In the genomic region with DNA sequence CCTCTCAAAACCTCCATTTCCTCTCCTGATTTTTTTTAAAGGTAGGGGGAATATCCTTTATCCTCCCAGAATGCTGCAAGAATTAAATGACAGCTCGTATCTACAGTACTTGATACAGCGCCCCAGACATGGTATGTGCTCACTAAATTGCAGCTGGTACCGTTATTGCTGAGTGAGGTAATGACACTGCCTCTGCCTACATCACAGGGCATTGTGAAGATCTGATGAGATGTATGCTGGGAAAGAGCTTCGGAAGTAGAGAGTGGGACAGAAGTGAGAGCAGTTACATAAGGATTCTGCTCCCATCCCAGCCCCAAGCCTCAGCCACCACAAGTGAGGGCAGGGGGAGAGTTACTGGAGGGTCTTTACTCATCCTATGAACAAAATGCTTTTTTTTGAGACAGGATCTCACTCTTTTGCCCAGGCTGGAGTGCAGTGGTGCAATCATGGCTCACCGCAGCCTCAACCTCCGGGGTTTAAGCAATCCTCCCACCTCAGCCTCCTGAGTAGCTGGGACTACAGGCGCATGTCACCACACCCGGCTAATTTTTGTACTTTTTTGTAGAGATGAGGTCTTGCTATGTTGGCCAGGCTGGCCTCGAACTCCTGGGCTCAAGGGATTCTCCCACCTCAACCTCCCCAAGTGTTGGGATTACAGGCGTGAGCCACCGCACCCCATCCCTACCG, we compare ENCODE assay signal across 11 cellular contexts. TPM values are rescaled to one million over a fixed set of nuclear protein-coding genes. Genes with fewer than 3 reads are reported as not detected.
DNase-seq lines count a peak whose midpoint lies in the region; ATAC-seq and TF ChIP-seq lines count a peak whose summit lies in the region.
"Had no signal": no experiment of that assay in that cellular context is flagged by ENCODE, and none has a peak within 500 bp of the region (broad histone marks: within the 10 kb centered on the region; RNA-seq: fewer than 3 reads in every experiment).

No MANE protein-coding gene starts in this region.

- no peak overlapping the region for H3K27ac ChIP-seq in OCI-LY7 (ENCODE audit: low read depth, low read length, poor library complexity, severe bottlenecking)
- H3K27ac ChIP-seq: epithelial cell of prostate had no signal

- intact Hi-C loops in OCI-LY7 (cut with micrococcal nuclease; ENCODE audit: unreplicated experiment) = no loop called here

- POLR2A ChIA-PET in OCI-LY7 (lab: Charles Lee) = no interaction called here

- CTCF ChIA-PET in OCI-LY7 (lab: Charles Lee; ENCODE audit: unreplicated experiment) = no interaction called here

- H3K36me3 ChIP-seq in OCI-LY7 (ENCODE audit: insufficient read depth, low read length) = peaks cover 48% of the 10 kb centered on the region

- peak overlapping the region; percentile 93 for H3K4me3 Mint-ChIP-seq in T-helper 1 cell treated with Interleukin-12 subunit alpha and Interleukin-12 subunit beta and Interleukin-4 antibody, amounts not matched to agents 30 μg/mL and 1 μg/mL, for 36 hours
- H3K4me3 Mint-ChIP-seq in endothelial cell (ENCODE audit: unreplicated experiment) = peak overlapping the region; percentile 99

- no peak for TF ChIP-seq CTCF in OCI-LY7 (conservative IDR thresholded peaks at IDR 0.05; ENCODE audit: low read length)
- no peak for TF ChIP-seq CTCF in endothelial cell (IDR thresholded peaks at IDR 0.05; ENCODE audit: unreplicated experiment)

- H3K36me3 Mint-ChIP-seq in T-helper 1 cell treated with Interleukin-12 subunit alpha and Interleukin-12 subunit beta and Interleukin-4 antibody, amounts not matched to agents 30 μg/mL and 1 μg/mL, for 36 hours (ENCODE audit: low read depth) = peaks cover 2% of the 10 kb centered on the region
- H3K36me3 Mint-ChIP-seq in endothelial cell (ENCODE audit: low read depth, unreplicated experiment) = peaks cover 10% of the 10 kb centered on the region

- DNase-seq in T-helper 1 cell = no peak
- no peak for DNase-seq in OCI-LY7 (ENCODE audit: low spot score)
- no peak for DNase-seq in endothelial cell (ENCODE audit: low spot score)
- peak; percentile 77 for DNase-seq in putamen (ENCODE audit: low spot score)
- DNase-seq in NCI-H524 (lab: John Stamatoyannopoulos, UW) = no peak
- DNase-seq: RPMI8226; stimulated activated CD4-positive, alpha-beta T cell treated with anti-CD3 and anti-CD28 coated beads, Interleukin-4, amount 100 ng/mL, for 24 hours had no signal

- peaks cover 66% of the 10 kb centered on the region for H3K79me2 ChIP-seq in OCI-LY7 (ENCODE audit: insufficient read depth, low read depth, low read length)

- no peaks in the 10 kb centered on the region for H3K9me3 Mint-ChIP-seq in T-helper 1 cell treated with Interleukin-12 subunit alpha and Interleukin-12 subunit beta and Interleukin-4 antibody, amounts not matched to agents 30 μg/mL and 1 μg/mL, for 36 hours
- no peaks in the 10 kb centered on the region for H3K9me3 Mint-ChIP-seq in endothelial cell (ENCODE audit: unreplicated experiment)

- ATAC-seq in GM19463 (IDR thresholded peaks at IDR 0.05; ENCODE audit: unreplicated experiment) (no peak), GM18505 (IDR thresholded peaks at IDR 0.05; ENCODE audit: unreplicated experiment) (no peak)

- H4K20me1 ChIP-seq in OCI-LY7 (ENCODE audit: insufficient read depth, low read length) = peaks cover 15% of the 10 kb centered on the region; the same call in 1 of the 2 replicates

- BruUV-seq in OCI-LY7 (replicated peaks; lab: Mats Ljungman, UMichigan) = no TSS peak

- H3K4me2 ChIP-seq in OCI-LY7 (ENCODE audit: low read length) = peak overlapping the region; percentile 87

- TF ChIP-seq POLR2A in GM18505 (IDR thresholded peaks at IDR 0.05; ENCODE audit: borderline replicate concordance, extremely low read depth, insufficient read depth, insufficient read length) = no peak

- peaks cover 31% of the 10 kb centered on the region for H3K4me1 Mint-ChIP-seq in T-helper 1 cell treated with Interleukin-12 subunit alpha and Interleukin-12 subunit beta and Interleukin-4 antibody, amounts not matched to agents 30 μg/mL and 1 μg/mL, for 36 hours (ENCODE audit: low read depth)
- H3K4me1 Mint-ChIP-seq in endothelial cell (ENCODE audit: unreplicated experiment) = peaks cover 29% of the 10 kb centered on the region

- H3K4me3 ChIP-seq in OCI-LY7 (ENCODE audit: low read depth, low read length, poor library complexity, severe bottlenecking) = peak overlapping the region; percentile 99

- no peaks in the 10 kb centered on the region for H3K27me3 Mint-ChIP-seq in T-helper 1 cell treated with Interleukin-12 subunit alpha and Interleukin-12 subunit beta and Interleukin-4 antibody, amounts not matched to agents 30 μg/mL and 1 μg/mL, for 36 hours (ENCODE audit: low read depth)
- H3K27me3 Mint-ChIP-seq in endothelial cell (ENCODE audit: unreplicated experiment) = peaks cover 17% of the 10 kb centered on the region

- no peaks in the 10 kb centered on the region for H3K9me3 ChIP-seq in OCI-LY7 (ENCODE audit: low read length)

- H2AFZ ChIP-seq in OCI-LY7 (ENCODE audit: low read length) = no peak overlapping the region

- no peak overlapping the region for H3K27ac Mint-ChIP-seq in T-helper 1 cell treated with Interleukin-12 subunit alpha and Interleukin-12 subunit beta and Interleukin-4 antibody, amounts not matched to agents 30 μg/mL and 1 μg/mL, for 36 hours
- no peak overlapping the region for H3K27ac Mint-ChIP-seq in endothelial cell (ENCODE audit: unreplicated experiment)

- peaks cover 35% of the 10 kb centered on the region for H3K4me1 ChIP-seq in OCI-LY7 (ENCODE audit: insufficient read depth, low read length, poor library complexity, severe bottlenecking)

- H3K9me2 ChIP-seq in OCI-LY7 (ENCODE audit: insufficient read depth, low read length) = no peaks in the 10 kb centered on the region

RNA-seq across cellular contexts. Expression of a gene that starts 1.7 kb away (rescaled TPM):
- 15.5 and 24.6 TPM in 2 replicates for total RNA-seq in OCI-LY7 (2014; rRNA removed; shearing (Covaris generic))
- 18.9 and 26.6 TPM in 2 replicates for total RNA-seq in OCI-LY7 (2022)
- 22.7 TPM for total RNA-seq in endothelial cell (ENCODE audit: unreplicated experiment)

RNA-seq across cellular contexts. Expression of a gene that starts 2.1 kb away (rescaled TPM):
- total RNA-seq in OCI-LY7 (2014; rRNA removed; shearing (Covaris generic)) = 77.8 and 115 TPM in 2 replicates
- 68.0 and 77.3 TPM in 2 replicates for total RNA-seq in OCI-LY7 (2022)
- total RNA-seq in endothelial cell (ENCODE audit: unreplicated experiment) = 111 TPM

RNA-seq across cellular contexts. Expression of a gene that starts 27.2 kb away (rescaled TPM):
- total RNA-seq in OCI-LY7 (2014; rRNA removed; shearing (Covaris generic)) = 30.5 and 34.3 TPM in 2 replicates
- total RNA-seq in OCI-LY7 (2022) (89.2 and 101 TPM in 2 replicates), endothelial cell (ENCODE audit: unreplicated experiment) (132 TPM)

RNA-seq across cellular contexts. Expression of a gene that starts 44.2 kb away (rescaled TPM):
- 111 and 145 TPM in 2 replicates for total RNA-seq in OCI-LY7 (2014; rRNA removed; shearing (Covaris generic))
- 161 and 167 TPM in 2 replicates for total RNA-seq in OCI-LY7 (2022)
- total RNA-seq in endothelial cell (ENCODE audit: unreplicated experiment) = 62.6 TPM
